ENCODE assay signal across 20 cellular contexts in the genomic region with DNA sequence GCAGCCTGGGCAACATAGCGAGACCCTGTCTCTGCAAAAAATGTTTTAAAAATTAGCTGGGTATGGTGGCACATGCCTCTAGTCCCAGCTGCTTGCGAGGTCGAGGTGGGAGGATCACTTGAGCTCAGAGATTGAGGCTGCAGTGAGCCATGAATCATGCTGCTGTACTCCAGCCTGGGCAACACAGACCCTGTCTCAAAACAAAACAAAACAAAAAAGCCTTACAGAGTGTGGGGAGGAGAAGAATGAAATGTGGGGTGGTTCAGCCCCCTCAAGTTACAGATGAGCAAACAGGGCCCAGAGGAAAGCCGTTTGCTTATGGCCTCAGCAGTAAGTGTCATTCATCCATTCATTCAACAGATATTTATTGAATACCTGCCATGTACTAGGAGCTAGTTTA. TPM values are rescaled to one million over a fixed set of nuclear protein-coding genes. Genes with fewer than 3 reads are reported as not detected.
DNase-seq lines count a peak whose midpoint lies in the region; ATAC-seq lines count a peak whose summit lies in the region.
"Had no signal": no experiment of that assay in that cellular context is flagged by ENCODE, and none has a peak within 500 bp of the region (broad histone marks: within the 10 kb centered on the region; RNA-seq: fewer than 3 reads in every experiment).

No MANE protein-coding gene starts in this region.

- H3K4me1 ChIP-seq in naive thymus-derived CD4-positive, alpha-beta T cell (ENCODE audit: control insufficient read depth in 2 of 2, insufficient read depth in 2 of 2, low read length in 2 of 2) = no peaks in the 10 kb centered on the region
- H3K4me1 ChIP-seq: colonic mucosa had no signal

- H3K27ac ChIP-seq in naive thymus-derived CD4-positive, alpha-beta T cell (ENCODE audit: low read depth, low read length) = peak overlapping the region; percentile 8
- H3K27ac ChIP-seq: colonic mucosa, epithelial cell of prostate, PC-9, upper lobe of left lung had no signal

- H3K4me3 ChIP-seq in naive thymus-derived CD4-positive, alpha-beta T cell (ENCODE audit: low read length) = no peak overlapping the region
- H3K4me3 ChIP-seq: colonic mucosa, PC-9, upper lobe of left lung had no signal

- POLR2A ChIA-PET in activated CD4-positive, alpha-beta T cell treated with anti-CD3 and anti-CD28 coated beads for 36 hours (lab: Charles Lee) = interaction anchor here (1.4 kb wide), 1 partner anchor 11 kb away, joined by 8 read pairs; no protein-coding TSS in a partner anchor
- POLR2A ChIA-PET in activated CD4-positive, alpha-beta T cell treated with anti-CD3 and anti-CD28 coated beads, Interleukin-2, amount 10 ng/mL, durations not matched to agents 7 days and 5 days (lab: Charles Lee) = interaction anchor here (0.6 kb wide), 1 partner anchor 126 kb away, joined by 3 read pairs; no protein-coding TSS in a partner anchor
- POLR2A ChIA-PET in naive thymus-derived CD4-positive, alpha-beta T cell (lab: Charles Lee) = no interaction called here

- no peaks in the 10 kb centered on the region for H3K27me3 Mint-ChIP-seq in activated CD4-positive, alpha-beta T cell treated with anti-CD3 and anti-CD28 coated beads for 36 hours
- H3K27me3 Mint-ChIP-seq in activated CD4-positive, alpha-beta T cell treated with anti-CD3 and anti-CD28 coated beads, Interleukin-2, amount 10 ng/mL, durations not matched to agents 7 days and 5 days = no peaks in the 10 kb centered on the region
- no peaks in the 10 kb centered on the region for H3K27me3 Mint-ChIP-seq in central memory CD8-positive, alpha-beta T cell
- no peaks in the 10 kb centered on the region for H3K27me3 Mint-ChIP-seq in naive thymus-derived CD4-positive, alpha-beta T cell

- CTCF ChIA-PET in activated CD4-positive, alpha-beta T cell treated with anti-CD3 and anti-CD28 coated beads for 36 hours (lab: Charles Lee) = interaction anchor here (0.6 to 1.5 kb wide), 5 partner anchors 11 to 749 kb away, joined by 3 to 5 read pairs (median 4); a partner anchor contains a TSS
- CTCF ChIA-PET in activated CD4-positive, alpha-beta T cell treated with anti-CD3 and anti-CD28 coated beads, Interleukin-2, amount 10 ng/mL, durations not matched to agents 7 days and 5 days (lab: Charles Lee) = interaction anchor here (0.6 to 0.9 kb wide), 3 partner anchors 47 to 1166 kb away, joined by 3 to 4 read pairs (median 3); no protein-coding TSS in a partner anchor
- CTCF ChIA-PET in naive thymus-derived CD4-positive, alpha-beta T cell (lab: Charles Lee) = no interaction called here

- no peaks in the 10 kb centered on the region for H3K9me3 Mint-ChIP-seq in activated CD4-positive, alpha-beta T cell treated with anti-CD3 and anti-CD28 coated beads for 36 hours (ENCODE audit: low read depth)
- no peaks in the 10 kb centered on the region for H3K9me3 Mint-ChIP-seq in activated CD4-positive, alpha-beta T cell treated with anti-CD3 and anti-CD28 coated beads, Interleukin-2, amount 10 ng/mL, durations not matched to agents 7 days and 5 days
- no peaks in the 10 kb centered on the region for H3K9me3 Mint-ChIP-seq in central memory CD8-positive, alpha-beta T cell
- H3K9me3 Mint-ChIP-seq in naive thymus-derived CD4-positive, alpha-beta T cell = no peaks in the 10 kb centered on the region

- peak; percentile 37 for DNase-seq in activated CD4-positive, alpha-beta T cell treated with anti-CD3 and anti-CD28 coated beads for 36 hours
- no peak for DNase-seq in activated CD4-positive, alpha-beta T cell treated with anti-CD3 and anti-CD28 coated beads, Interleukin-2, amount 10 ng/mL, durations not matched to agents 7 days and 5 days
- DNase-seq in RPMI7951 (ENCODE audit: low read depth) = peak; percentile 26
- DNase-seq in central memory CD8-positive, alpha-beta T cell (ENCODE audit: low spot score in 2 of 2) = no peak
- DNase-seq in naive thymus-derived CD4-positive, alpha-beta T cell = no peak
- DNase-seq in DMS153 treated with DMSO at 0.1 percent for 48 hours (lab: John Stamatoyannopoulos, UW; ENCODE audit: unreplicated experiment) = no peak
- DNase-seq: amygdala, C1 segment of cervical spinal cord, colonic mucosa, DMS53, head of caudate nucleus, islet precursor cell, NCI-H2029 treated with DMSO at 0.1 percent for 48 hours, NCI-H526, PC-9, upper lobe of left lung had no signal

- peaks cover 23% of the 10 kb centered on the region for H3K4me1 Mint-ChIP-seq in activated CD4-positive, alpha-beta T cell treated with anti-CD3 and anti-CD28 coated beads for 36 hours
- peaks cover 6% of the 10 kb centered on the region for H3K4me1 Mint-ChIP-seq in activated CD4-positive, alpha-beta T cell treated with anti-CD3 and anti-CD28 coated beads, Interleukin-2, amount 10 ng/mL, durations not matched to agents 7 days and 5 days
- H3K4me1 Mint-ChIP-seq in central memory CD8-positive, alpha-beta T cell = peaks cover 31% of the 10 kb centered on the region
- H3K4me1 Mint-ChIP-seq in naive thymus-derived CD4-positive, alpha-beta T cell = peaks cover 4 to 20% (median 11%) of the 10 kb centered on the region in 7 donors

- no peaks in the 10 kb centered on the region for H3K9me3 ChIP-seq in naive thymus-derived CD4-positive, alpha-beta T cell (ENCODE audit: control insufficient read depth in 2 of 3, low read length in 3 of 3)
- H3K9me3 ChIP-seq: colonic mucosa, upper lobe of left lung had no signal

- no peaks in the 10 kb centered on the region for H3K27me3 ChIP-seq in naive thymus-derived CD4-positive, alpha-beta T cell (ENCODE audit: control insufficient read depth in 2 of 2, insufficient read depth in 2 of 2, low read length in 2 of 2)
- H3K27me3 ChIP-seq: colonic mucosa, upper lobe of left lung had no signal

- intact Hi-C loops in activated CD4-positive, alpha-beta T cell treated with anti-CD3 and anti-CD28 coated beads for 36 hours (cut with DNase I, micrococcal nuclease) = no loop called here
- intact Hi-C loops in naive thymus-derived CD4-positive, alpha-beta T cell (cut with micrococcal nuclease) = no loop called here

- H3K36me3 ChIP-seq in naive thymus-derived CD4-positive, alpha-beta T cell (ENCODE audit: control insufficient read depth in 2 of 3, insufficient read depth in 3 of 3, low read length in 3 of 3) = peaks cover 7 to 87% (median 26%) of the 10 kb centered on the region in 3 experiments

- peak; percentile 90 for ATAC-seq in activated CD4-positive, alpha-beta T cell treated with anti-CD3 and anti-CD28 coated beads for 36 hours
- no peak for ATAC-seq in central memory CD8-positive, alpha-beta T cell (replicated peaks; ENCODE audit: extremely low read depth, poor library complexity, severe bottlenecking)
- ATAC-seq in naive thymus-derived CD4-positive, alpha-beta T cell = no peak
- no peak for ATAC-seq in GM19035 (IDR thresholded peaks at IDR 0.05; ENCODE audit: unreplicated experiment)
- no peak for ATAC-seq in HG03378 (IDR thresholded peaks at IDR 0.05; ENCODE audit: unreplicated experiment)
- ATAC-seq: SK-N-SH treated with all-trans-retinoic acid at 6 μM for 48 hours had no signal

- H3K36me3 Mint-ChIP-seq in activated CD4-positive, alpha-beta T cell treated with anti-CD3 and anti-CD28 coated beads for 36 hours (ENCODE audit: low read depth) = peaks cover 63% of the 10 kb centered on the region
- peaks cover 66% of the 10 kb centered on the region for H3K36me3 Mint-ChIP-seq in activated CD4-positive, alpha-beta T cell treated with anti-CD3 and anti-CD28 coated beads, Interleukin-2, amount 10 ng/mL, durations not matched to agents 7 days and 5 days (ENCODE audit: low read depth)
- H3K36me3 Mint-ChIP-seq in central memory CD8-positive, alpha-beta T cell (ENCODE audit: insufficient read depth) = peaks cover 52% of the 10 kb centered on the region
- peaks cover 4 to 37% (median 23%) of the 10 kb centered on the region in 5 donors for H3K36me3 Mint-ChIP-seq in naive thymus-derived CD4-positive, alpha-beta T cell

- no peak overlapping the region for H3K4me3 Mint-ChIP-seq in activated CD4-positive, alpha-beta T cell treated with anti-CD3 and anti-CD28 coated beads for 36 hours
- no peak overlapping the region for H3K4me3 Mint-ChIP-seq in activated CD4-positive, alpha-beta T cell treated with anti-CD3 and anti-CD28 coated beads, Interleukin-2, amount 10 ng/mL, durations not matched to agents 7 days and 5 days
- no peak overlapping the region for H3K4me3 Mint-ChIP-seq in central memory CD8-positive, alpha-beta T cell
- H3K4me3 Mint-ChIP-seq in naive thymus-derived CD4-positive, alpha-beta T cell = no peak overlapping the region

- peak overlapping the region; percentile 52 for H3K27ac Mint-ChIP-seq in activated CD4-positive, alpha-beta T cell treated with anti-CD3 and anti-CD28 coated beads for 36 hours
- no peak overlapping the region for H3K27ac Mint-ChIP-seq in activated CD4-positive, alpha-beta T cell treated with anti-CD3 and anti-CD28 coated beads, Interleukin-2, amount 10 ng/mL, durations not matched to agents 7 days and 5 days
- H3K27ac Mint-ChIP-seq in central memory CD8-positive, alpha-beta T cell (ENCODE audit: low read depth) = peak overlapping the region; percentile 47
- peak overlapping the region in 8 of 9 donors; percentile 19 to 81 (median 62) for H3K27ac Mint-ChIP-seq in naive thymus-derived CD4-positive, alpha-beta T cell

RNA-seq across cellular contexts. Expression of a gene that starts 40.7 kb away (rescaled TPM):
- 100 to 1,000 TPM; 116 to 160 TPM for total RNA-seq in activated CD4-positive, alpha-beta T cell treated with anti-CD3 and anti-CD28 coated beads for 36 hours
- 100 to 1,000 TPM; 192 to 199 TPM for total RNA-seq in activated CD4-positive, alpha-beta T cell treated with anti-CD3 and anti-CD28 coated beads, Interleukin-2, amount 10 ng/mL, durations not matched to agents 7 days and 5 days
- 33.6 and 51.8 TPM in 2 replicates for total RNA-seq in RPMI7951 (2014; rRNA removed; shearing (Covaris generic))
- total RNA-seq in naive thymus-derived CD4-positive, alpha-beta T cell = 100 to 1,000 TPM in 2 of 5 experiments, 10 to 100 TPM in 3; 53.8 to 205 (median 97.6) TPM
- 100 to 1,000 TPM; 109 to 131 TPM for polyA plus RNA-seq in naive thymus-derived CD4-positive, alpha-beta T cell

Comparison
In these comparisons a context has a peak if more than half of its experiments do, and no peak if none do; other contexts are left out.
1. DNase-seq: peak in activated CD4-positive, alpha-beta T cell treated with anti-CD3 and anti-CD28 coated beads for 36 hours (single experiment) and RPMI7951 (single experiment); none in activated CD4-positive, alpha-beta T cell treated with anti-CD3 and anti-CD28 coated beads, Interleukin-2, amount 10 ng/mL, durations not matched to agents 7 days and 5 days (single experiment), central memory CD8-positive, alpha-beta T cell (0 of 2), naive thymus-derived CD4-positive, alpha-beta T cell (0 of 9) and DMS153 treated with DMSO at 0.1 percent for 48 hours (single experiment).